Comparison of ENCODE assay signal across 8 cellular contexts in the genomic region with DNA sequence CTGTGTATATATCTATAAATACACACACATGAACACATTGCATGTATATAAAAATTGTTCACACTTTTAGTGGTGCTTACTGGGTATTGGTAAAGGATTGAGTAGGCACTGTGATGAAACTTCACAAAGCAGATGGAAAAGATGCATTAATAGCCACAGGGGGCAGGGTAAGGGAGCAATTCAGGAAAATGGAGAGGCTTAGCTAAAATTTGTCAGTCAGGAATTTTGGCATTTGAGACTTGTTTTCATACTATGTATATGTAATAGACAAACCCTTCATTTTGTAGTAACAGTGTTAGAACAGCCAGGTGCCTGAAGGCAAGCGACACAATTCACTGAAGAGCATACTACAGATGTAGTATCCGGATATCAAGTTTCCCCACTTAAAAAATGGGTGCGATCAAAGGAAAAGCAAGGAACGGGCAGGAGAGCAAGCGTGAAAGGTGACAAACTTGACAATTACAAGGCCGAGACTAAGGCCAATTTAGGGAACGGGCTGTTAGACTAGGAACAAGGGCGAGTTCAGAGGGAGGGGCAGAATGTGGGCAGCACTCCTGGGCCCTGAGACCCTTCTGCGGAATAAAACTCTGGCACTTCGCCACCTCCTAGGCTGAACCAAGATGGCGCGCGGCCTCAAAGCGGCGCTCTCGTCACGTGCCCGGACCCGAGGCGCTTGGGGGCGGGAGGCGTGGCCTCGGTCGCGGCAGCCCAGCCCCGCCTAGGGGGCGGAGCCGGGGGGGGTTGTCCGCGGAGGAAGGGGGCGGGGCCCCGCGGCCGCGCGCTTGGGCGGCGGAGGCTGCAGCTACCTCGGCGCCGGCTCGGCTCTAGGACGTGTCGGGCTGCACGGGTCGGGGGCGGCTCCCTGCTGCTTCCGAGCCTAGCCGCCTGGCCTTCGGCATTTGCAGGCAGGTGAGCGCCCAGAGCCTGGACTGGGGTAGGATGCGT. TPM values are rescaled to one million over a fixed set of nuclear protein-coding genes. Genes with fewer than 3 reads are reported as not detected.
DNase-seq lines count a peak whose midpoint lies in the region; ATAC-seq and TF ChIP-seq lines count a peak whose summit lies in the region.

A gene (plus strand): TSS at position 771 of the 945 bp plus-strand sequence. CDS start 12,518 bp downstream, outside the sequence.

- no peak; the same call in 1 of the 2 replicates for TF ChIP-seq CTCF in SK-N-SH (IDR thresholded peaks at IDR 0.05)
- TF ChIP-seq CTCF in omental fat pad (IDR thresholded peaks at IDR 0.05), result no peak

- H3K27me3 ChIP-seq in H7 (ENCODE audit: control insufficient read depth, insufficient read depth, low read length), result peaks cover 31% of the 10 kb centered on the region
- no peaks in the 10 kb centered on the region for H3K27me3 ChIP-seq in SK-N-SH (ENCODE audit: insufficient read depth)

- no peaks in the 10 kb centered on the region for H3K9me3 ChIP-seq in SK-N-SH

- no peaks in the 10 kb centered on the region for H3K9me2 ChIP-seq in SK-N-SH

- DNase-seq in DMS79 treated with DMSO at 0.1 percent for 48 hours (lab: John Stamatoyannopoulos, UW) (peak; percentile 93), H7 (peak; percentile 100), MV-4-11 (lab: John Stamatoyannopoulos, UW) (peak; percentile 70), SK-N-SH (peak; percentile 99), glomerular visceral epithelial cell (ENCODE audit: extremely low spot score) (peak; percentile 90), omental fat pad (ENCODE audit: low spot score) (peak; percentile 56), superior temporal gyrus (ENCODE audit: extremely low spot score) (peak; percentile 85)
- DNase-seq in activated naive CD4-positive, alpha-beta T cell treated with anti-CD3 and anti-CD28 coated beads, Interleukin-2, amount 50 U/mL, for 16 hours, result peak; percentile 87

- TF ChIP-seq EP300 in SK-N-SH (IDR thresholded peaks at IDR 0.05; ENCODE audit: borderline replicate concordance in 1 of 2, low read depth in 1 of 2, low read length in 1 of 2), result 0 out of 4 replicates have a peak, but pooled peaks of 1 of the 2 experiments have one; percentile 16

- TF ChIP-seq RAD21 in SK-N-SH (IDR thresholded peaks at IDR 0.05; ENCODE audit: low read length), result peak; percentile 45

- H3K36me3 ChIP-seq in H7 (replicated peaks; ENCODE audit: control insufficient read depth, insufficient read depth, low read length) (peaks cover 13% of the 10 kb centered on the region), SK-N-SH (replicated peaks in 1 of 2; ENCODE audit: control insufficient read depth in 1 of 2, insufficient read depth in 2 of 2, low read length in 1 of 2) (peaks cover 35 to 39% of the 10 kb centered on the region in 2 experiments)

- H3K27ac ChIP-seq in SK-N-SH (ENCODE audit: low read depth in 2 of 2, low read length in 1 of 2), result peak within 1 kb of the TSS in 1 of 2 experiments; percentile 58; a peak in 1 of 4 replicates

- CTCF ChIA-PET in SK-N-SH (lab: Yijun Ruan, JAX), result interaction anchor here (0.6 to 7.3 kb wide), 12 partner anchors 10 to 1591 kb away, joined by 3 to 73 read pairs (median 8); no protein-coding TSS in a partner anchor

- H3K79me2 ChIP-seq in SK-N-SH (ENCODE audit: insufficient read depth), result no peaks in the 10 kb centered on the region

- peak within 1 kb of the TSS; percentile 99 for H3K4me2 ChIP-seq in SK-N-SH

- H3K9ac ChIP-seq in SK-N-SH, result peak within 1 kb of the TSS; percentile 71

- H3K4me3 ChIP-seq in H7 (ENCODE audit: insufficient read depth, low read depth, low read length) (peak within 1 kb of the TSS; percentile 86), SK-N-SH (ENCODE audit: low read depth in 2 of 2, low read length in 1 of 2) (peak within 1 kb of the TSS; percentile 70 to 74)

- 63% methylated on average over 14 of the region's 52 CpGs for WGBS in SK-N-SH (ENCODE audit: low lambda C conversion rate)

- POLR2A ChIA-PET in SK-N-SH (lab: Yijun Ruan, JAX), result interaction anchor here (1.9 kb wide), 1 partner anchor 10 kb away, joined by 7 read pairs; no protein-coding TSS in a partner anchor

- H3K4me1 ChIP-seq in SK-N-SH (ENCODE audit: control insufficient read depth in 1 of 2, insufficient read depth in 2 of 2, low read depth in 1 of 2, low read length in 1 of 2), result peaks cover 0 to 34% of the 10 kb centered on the region in 2 experiments; a peak in 1 of 4 replicates

- peaks cover 29% of the 10 kb centered on the region for H3F3A ChIP-seq in SK-N-SH (replicated peaks; ENCODE audit: insufficient read depth)

- no peaks in the 10 kb centered on the region for H4K20me1 ChIP-seq in SK-N-SH (ENCODE audit: insufficient read depth)

- H2AFZ ChIP-seq in SK-N-SH (ENCODE audit: low read depth), result peak within 1 kb of the TSS; percentile 94

- ATAC-seq in omental fat pad (ENCODE audit: low FRiP score), result peak; percentile 67

TF ChIP-seq in SK-N-SH, 30 proteins besides CTCF, POLR2A, EP300 and RAD21:
- TF ChIP-seq MEF2A (IDR thresholded peaks at IDR 0.05; ENCODE audit: borderline replicate concordance, low read depth) (no peak), YY1 (IDR thresholded peaks at IDR 0.05; ENCODE audit: low read depth) (peak; percentile 86), SIN3A (IDR thresholded peaks at IDR 0.05; ENCODE audit: borderline replicate concordance, low read depth, low read length) (peak; percentile 55; the same call in 1 of the 2 replicates), NFIC (IDR thresholded peaks at IDR 0.05; ENCODE audit: borderline replicate concordance) (no peak), SMC3 (IDR thresholded peaks at IDR 0.05; ENCODE audit: low read depth, low read length) (no peak), MXI1 (IDR thresholded peaks at IDR 0.05; ENCODE audit: low read depth, low read length) (peak; percentile 51; the same call in 1 of the 2 replicates), FOSL2 (IDR thresholded peaks at IDR 0.05; ENCODE audit: borderline replicate concordance, low read depth) (no peak), EZH2phosphoT487 (IDR thresholded peaks at IDR 0.05; ENCODE audit: borderline replicate concordance, low read depth) (no peak), POLR2AphosphoS5 (IDR thresholded peaks at IDR 0.05; ENCODE audit: low read depth, low read length) (no peak), TAF1 (IDR thresholded peaks at IDR 0.05; ENCODE audit: borderline replicate concordance, low read depth, low read length) (peak; percentile 17; the same call in 1 of the 2 replicates), FOXJ3 (CRISPR knock-in tag; IDR thresholded peaks at IDR 0.05) (no peak), ELF1 (IDR thresholded peaks at IDR 0.05) (no peak)
- TF ChIP-seq, protein P1, sequence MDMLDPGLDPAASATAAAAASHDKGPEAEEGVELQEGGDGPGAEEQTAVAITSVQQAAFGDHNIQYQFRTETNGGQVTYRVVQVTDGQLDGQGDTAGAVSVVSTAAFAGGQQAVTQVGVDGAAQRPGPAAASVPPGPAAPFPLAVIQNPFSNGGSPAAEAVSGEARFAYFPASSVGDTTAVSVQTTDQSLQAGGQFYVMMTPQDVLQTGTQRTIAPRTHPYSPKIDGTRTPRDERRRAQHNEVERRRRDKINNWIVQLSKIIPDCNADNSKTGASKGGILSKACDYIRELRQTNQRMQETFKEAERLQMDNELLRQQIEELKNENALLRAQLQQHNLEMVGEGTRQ (IDR thresholded peaks at IDR 0.05; ENCODE audit: borderline replicate concordance, low read depth, low read length), result peak; percentile 55
- TF ChIP-seq, protein P2, sequence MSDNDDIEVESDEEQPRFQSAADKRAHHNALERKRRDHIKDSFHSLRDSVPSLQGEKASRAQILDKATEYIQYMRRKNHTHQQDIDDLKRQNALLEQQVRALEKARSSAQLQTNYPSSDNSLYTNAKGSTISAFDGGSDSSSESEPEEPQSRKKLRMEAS (IDR thresholded peaks at IDR 0.05; ENCODE audit: low read depth), result peak; percentile 94
- TF ChIP-seq, protein P3, sequence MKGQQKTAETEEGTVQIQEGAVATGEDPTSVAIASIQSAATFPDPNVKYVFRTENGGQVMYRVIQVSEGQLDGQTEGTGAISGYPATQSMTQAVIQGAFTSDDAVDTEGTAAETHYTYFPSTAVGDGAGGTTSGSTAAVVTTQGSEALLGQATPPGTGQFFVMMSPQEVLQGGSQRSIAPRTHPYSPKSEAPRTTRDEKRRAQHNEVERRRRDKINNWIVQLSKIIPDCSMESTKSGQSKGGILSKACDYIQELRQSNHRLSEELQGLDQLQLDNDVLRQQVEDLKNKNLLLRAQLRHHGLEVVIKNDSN (IDR thresholded peaks at IDR 0.05; ENCODE audit: borderline replicate concordance, low read depth), result peak; percentile 91
TF ChIP-seq in SK-N-SH: peak in this region for 7.

RNA-seq across cellular contexts. Expression of the gene that starts here (rescaled TPM):
- total RNA-seq in H7 (2014; rRNA removed; shearing (Covaris generic)), result 3.1 and 7.4 TPM in 2 replicates
- 4.4 and 5.5 TPM in 2 replicates for polyA plus RNA-seq in SK-N-SH (2012; rRNA removed)
- 1.3 and 2.0 TPM in 2 replicates for polyA plus RNA-seq in SK-N-SH (2012; cell fraction: cytosol; rRNA removed)
- 39.4 and 55.6 TPM in 2 replicates for polyA plus RNA-seq in SK-N-SH (2012; cell fraction: nucleus; rRNA removed)
- total RNA-seq in omental fat pad, result 1 to 10 TPM in 2 of 4 donors, under 1 TPM in 1, not detected in 1; 0.72 to 1.4 (median 1.2) TPM
